Comparison of ENCODE assay signal across 1 cellular context in genomic region chr3:194315965-194316361, GRCh38.
TF ChIP-seq lines count a peak whose summit lies in the region.

No MANE protein-coding gene starts in this region.

TF ChIP-seq in GM23338, 12 proteins besides CTCF, POLR2A, EP300 and RAD21 (continued from another document):
- TF ChIP-seq ZNF462 (CRISPR knock-in tag; IDR thresholded peaks at IDR 0.05) (no peak), JUNB (IDR thresholded peaks at IDR 0.05; ENCODE audit: unreplicated experiment) (no peak), REST (IDR thresholded peaks at IDR 0.05; ENCODE audit: unreplicated experiment) (no peak), ZNF114 (CRISPR knock-in tag; IDR thresholded peaks at IDR 0.05) (no peak), EZH2 (IDR thresholded peaks at IDR 0.05; ENCODE audit: low read depth, unreplicated experiment) (no peak)
